In genomic region chr6:106114492-106114891, GRCh38 we compare ENCODE assay signal across 9 cellular contexts. TPM values are rescaled to one million over a fixed set of nuclear protein-coding genes. Genes with fewer than 3 reads are reported as not detected.
DNase-seq lines count a peak whose midpoint lies in the region; ATAC-seq and TF ChIP-seq lines count a peak whose summit lies in the region.
"Had no signal": no experiment of that assay in that cellular context is flagged by ENCODE, and none has a peak within 500 bp of the region (broad histone marks: within the 10 kb centered on the region; RNA-seq: fewer than 3 reads in every experiment).

No MANE protein-coding gene starts in this region.

- DNase-seq in activated CD4-positive, CD25-positive, alpha-beta regulatory T cell treated with anti-CD3 and anti-CD28 coated beads, Interleukin-2, amount 50 U/mL, for 16 hours (ENCODE audit: low read depth, low spot score): peak; percentile 34
- DNase-seq in stimulated activated CD4-positive, alpha-beta T cell treated with anti-CD3 and anti-CD28 coated beads, Interleukin-12 subunit alpha, Interleukin-12 subunit beta, amount 100 ng/mL, for 48 hours (ENCODE audit: low read depth in 2 of 3, low spot score in 1 of 3): peak; percentile 68 to 77 (median 68)
- DNase-seq in DMS153 treated with DMSO at 0.1 percent for 48 hours (lab: John Stamatoyannopoulos, UW; ENCODE audit: unreplicated experiment) (no peak), omental fat pad (ENCODE audit: low spot score) (no peak), islet precursor cell (no peak), kidney glomerular epithelial cell (lab: John Stamatoyannopoulos, UW) (no peak)

- peak; percentile 81 for ATAC-seq in GM18907 (IDR thresholded peaks at IDR 0.05; ENCODE audit: unreplicated experiment)
- peak; percentile 65 for ATAC-seq in HG02763 (IDR thresholded peaks at IDR 0.05; ENCODE audit: unreplicated experiment)
- no peak for ATAC-seq in omental fat pad (ENCODE audit: low FRiP score)
- ATAC-seq: gastroesophageal sphincter had no signal

- TF ChIP-seq CTCF in omental fat pad (IDR thresholded peaks at IDR 0.05): no peak

RNA-seq across cellular contexts. Expression of gene PRDM1, which starts 28.4 kb away (rescaled TPM):
- total RNA-seq in omental fat pad: 10 to 100 TPM in 2 of 4 donors, 1 to 10 TPM in 2; 7.0 to 20.8 (median 10.3) TPM

Comparison
In these comparisons a context has a peak if more than half of its experiments do, and no peak if none do; other contexts are left out.
1. DNase-seq: peak in activated CD4-positive, CD25-positive, alpha-beta regulatory T cell treated with anti-CD3 and anti-CD28 coated beads, Interleukin-2, amount 50 U/mL, for 16 hours (single experiment) and stimulated activated CD4-positive, alpha-beta T cell treated with anti-CD3 and anti-CD28 coated beads, Interleukin-12 subunit alpha, Interleukin-12 subunit beta, amount 100 ng/mL, for 48 hours (3 of 3); none in DMS153 treated with DMSO at 0.1 percent for 48 hours (single experiment), omental fat pad (single experiment), islet precursor cell (single experiment) and kidney glomerular epithelial cell (single experiment).